Comparison of ENCODE assay signal across 22 cellular contexts in genomic region chr1:193438312-193438711, GRCh38.
A peak's percentile ranks its signal among the peaks of the same experiment; 100 is the strongest.
DNase-seq lines count a peak whose midpoint lies in the region; ATAC-seq and TF ChIP-seq lines count a peak whose summit lies in the region.
"Had no signal": no experiment of that assay in that cellular context is flagged by ENCODE, and none has a peak within 500 bp of the region (broad histone marks: within the 10 kb centered on the region; RNA-seq: fewer than 3 reads in every experiment).

No MANE protein-coding gene starts in this region.

- no peaks in the 10 kb centered on the region for H3K27me3 Mint-ChIP-seq in CD8-positive, alpha-beta T cell (ENCODE audit: low read depth)

- TF ChIP-seq EP300 in sigmoid colon (IDR thresholded peaks at IDR 0.05) = no peak

- peak overlapping the region; percentile 78 for H3K27ac Mint-ChIP-seq in CD8-positive, alpha-beta T cell
- H3K27ac Mint-ChIP-seq: naive B cell had no signal

- no peak for TF ChIP-seq CTCF in CD8-positive, alpha-beta T cell (IDR thresholded peaks at IDR 0.05)
- TF ChIP-seq CTCF in Peyer's patch (IDR thresholded peaks at IDR 0.05) (no peak), sigmoid colon (IDR thresholded peaks at IDR 0.05) (no peak)

- H3K36me3 ChIP-seq in CD8-positive, alpha-beta T cell (ENCODE audit: insufficient read depth, low read length) = no peaks in the 10 kb centered on the region
- H3K36me3 ChIP-seq in Peyer's patch (no peaks in the 10 kb centered on the region), sigmoid colon (no peaks in the 10 kb centered on the region)
- H3K36me3 ChIP-seq: colonic mucosa, esophagus squamous epithelium, left lung, stomach had no signal

- WGBS in sigmoid colon, 2 donors = 89 to 95% methylated on average over 2 of the region's 2 CpGs

- H3K4me1 ChIP-seq in CD8-positive, alpha-beta T cell (ENCODE audit: insufficient read depth, low read length) = peaks cover 9% of the 10 kb centered on the region
- H3K4me1 ChIP-seq in Peyer's patch (no peaks in the 10 kb centered on the region), sigmoid colon (no peaks in the 10 kb centered on the region)
- H3K4me1 ChIP-seq: colonic mucosa, left lung, stomach had no signal

- H3K4me1 Mint-ChIP-seq in CD8-positive, alpha-beta T cell (ENCODE audit: low read depth) = peaks cover 16% of the 10 kb centered on the region

- no peak for DNase-seq in CD8-positive, alpha-beta T cell
- no peak for DNase-seq in Peyer's patch
- DNase-seq in NOMO-1 treated with DMSO at 0.1 percent for 48 hours (lab: John Stamatoyannopoulos, UW; ENCODE audit: unreplicated experiment) = no peak
- DNase-seq in sigmoid colon = no peak
- DNase-seq: amygdala, colonic mucosa, esophagus squamous epithelium, GOT3, Kasumi-1, left lung, naive B cell, NCI-H1930, NCI-H774, right cardiac atrium, stomach had no signal

- intact Hi-C loops in CD8-positive, alpha-beta T cell (cut with DNase I, micrococcal nuclease) = no loop called here
- intact Hi-C loops in sigmoid colon (cut with DNase I) = no loop called here

- ATAC-seq in CD8-positive, alpha-beta T cell = no peak
- ATAC-seq in GM18909 (IDR thresholded peaks at IDR 0.05; ENCODE audit: poor library complexity, unreplicated experiment) (peak; percentile 13), HG02759 (IDR thresholded peaks at IDR 0.05; ENCODE audit: unreplicated experiment) (peak; percentile 9), HG03565 (IDR thresholded peaks at IDR 0.05; ENCODE audit: unreplicated experiment) (peak; percentile 2), GM19397 (IDR thresholded peaks at IDR 0.05; ENCODE audit: unreplicated experiment) (no peak)
- ATAC-seq: left lung, right cardiac atrium, Right ventricle myocardium inferior had no signal

- no peaks in the 10 kb centered on the region for H3K9me3 ChIP-seq in CD8-positive, alpha-beta T cell (ENCODE audit: low read length)
- H3K9me3 ChIP-seq in Peyer's patch = peaks cover 0 to 8% (median 4%) of the 10 kb centered on the region in 4 donors
- H3K9me3 ChIP-seq in sigmoid colon = peaks cover 0 to 9% (median 0%) of the 10 kb centered on the region in 4 donors
- H3K9me3 ChIP-seq: colonic mucosa had no signal

- POLR2A ChIA-PET in CD8-positive, alpha-beta T cell (lab: Charles Lee) = interaction anchor here (1.0 to 2.3 kb wide), 2 partner anchors 11 to 20 kb away, joined by 4 to 5 read pairs; no protein-coding TSS in a partner anchor

- H3K4me3 ChIP-seq in CD8-positive, alpha-beta T cell (ENCODE audit: low read depth, low read length) = no peak overlapping the region
- no peak overlapping the region for H3K4me3 ChIP-seq in Peyer's patch
- H3K4me3 ChIP-seq in sigmoid colon = no peak overlapping the region
- H3K4me3 ChIP-seq: colonic mucosa, esophagus squamous epithelium, hepatocyte, left lung, stomach had no signal

- no peaks in the 10 kb centered on the region for H3K27me3 ChIP-seq in CD8-positive, alpha-beta T cell (ENCODE audit: insufficient read depth, low read length)
- H3K27me3 ChIP-seq in Peyer's patch (no peaks in the 10 kb centered on the region), sigmoid colon (no peaks in the 10 kb centered on the region)
- H3K27me3 ChIP-seq: colonic mucosa, esophagus squamous epithelium, hepatocyte, left lung, stomach had no signal

- no peak overlapping the region for H3K4me3 Mint-ChIP-seq in CD8-positive, alpha-beta T cell

- H3K27ac ChIP-seq in CD8-positive, alpha-beta T cell (ENCODE audit: low read depth, low read length) = no peak overlapping the region
- H3K27ac ChIP-seq in Peyer's patch (peak overlapping the region in 1 of 4 donors; percentile 3), sigmoid colon (no peak overlapping the region)
- H3K27ac ChIP-seq: colonic mucosa, hepatocyte, HL-60, left lung, stomach had no signal

- peaks cover 28% of the 10 kb centered on the region for H3K9me3 Mint-ChIP-seq in CD8-positive, alpha-beta T cell

- peaks cover 14% of the 10 kb centered on the region for H3K36me3 Mint-ChIP-seq in CD8-positive, alpha-beta T cell

- CTCF ChIA-PET in CD8-positive, alpha-beta T cell (lab: Charles Lee) = no interaction called here

- TF ChIP-seq POLR2A in Peyer's patch (IDR thresholded peaks at IDR 0.05) = no peak
- no peak for TF ChIP-seq POLR2A in sigmoid colon (IDR thresholded peaks at IDR 0.05)

Comparison
In these comparisons a context has a peak if more than half of its experiments do, and no peak if none do; other contexts are left out.
1. ATAC-seq: peak in GM18909 (single experiment), HG02759 (single experiment) and HG03565 (single experiment); none in CD8-positive, alpha-beta T cell (single experiment) and GM19397 (single experiment).